21 cellular contexts compared by ENCODE assay signal in the genomic region with DNA sequence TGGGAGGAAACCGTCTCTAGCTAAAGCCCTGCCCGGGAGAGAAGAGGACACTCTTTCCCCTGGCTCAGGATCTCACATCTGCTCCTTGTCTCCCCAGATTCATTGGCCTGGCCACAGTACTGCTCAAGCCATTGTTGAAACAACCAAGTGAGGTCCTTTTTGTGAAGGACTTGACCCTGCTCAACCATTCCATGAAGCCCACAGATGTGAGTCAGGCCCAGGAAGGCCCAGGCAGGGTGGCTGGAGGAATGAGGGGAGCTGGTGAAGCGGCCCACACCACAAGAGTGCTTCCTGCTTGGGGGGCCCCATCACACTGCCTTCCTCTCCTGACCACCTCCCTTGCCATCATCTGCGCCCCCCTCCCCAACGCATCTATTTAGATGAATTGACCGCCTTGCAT. TPM values are rescaled to one million over a fixed set of nuclear protein-coding genes. Genes with fewer than 3 reads are reported as not detected.
A peak's percentile ranks its signal among the peaks of the same experiment; 100 is the strongest.
DNase-seq lines count a peak whose midpoint lies in the region; ATAC-seq and TF ChIP-seq lines count a peak whose summit lies in the region.
"Had no signal": no experiment of that assay in that cellular context is flagged by ENCODE, and none has a peak within 500 bp of the region (broad histone marks: within the 10 kb centered on the region; RNA-seq: fewer than 3 reads in every experiment).

No MANE protein-coding gene starts in this region.

- no peak overlapping the region for H3K27ac ChIP-seq in neuronal stem cell (replicated peaks; ENCODE audit: low read length)

- H3K4me3 ChIP-seq in AG10803 (ENCODE audit: low read length) (no peak overlapping the region), neuronal stem cell (ENCODE audit: low read length in 2 of 2) (no peak overlapping the region)

- no peak overlapping the region for H3K9ac ChIP-seq in neuronal stem cell (ENCODE audit: low read depth, low read length, poor library complexity)

- H2AK5ac ChIP-seq in neuronal stem cell (ENCODE audit: low read depth, low read length) = no peak overlapping the region

- peak overlapping the region; percentile 8 for H3K18ac ChIP-seq in neuronal stem cell (ENCODE audit: low read length)

- no peaks in the 10 kb centered on the region for H3K9me3 ChIP-seq in neuronal stem cell (replicated peaks in 1 of 2; ENCODE audit: control insufficient read depth in 2 of 2, insufficient read depth in 1 of 2, low read depth in 1 of 2, low read length in 2 of 2)
- H3K9me3 ChIP-seq: BE2C had no signal

- no peak overlapping the region for H4K8ac ChIP-seq in neuronal stem cell (ENCODE audit: low read depth, low read length)

- H2BK5ac ChIP-seq in neuronal stem cell (ENCODE audit: low read length) = no peak overlapping the region

- no peak overlapping the region for H2BK12ac ChIP-seq in neuronal stem cell (ENCODE audit: low read length)

- H3K4me1 ChIP-seq in neuronal stem cell (ENCODE audit: control insufficient read depth in 2 of 2, insufficient read depth in 1 of 2, low read depth in 1 of 2, low read length in 2 of 2) = peaks cover 2 to 4% of the 10 kb centered on the region in 2 donors
- H3K4me1 ChIP-seq: BE2C had no signal

- no peak overlapping the region for H2BK15ac ChIP-seq in neuronal stem cell (ENCODE audit: low read length)

- H3K79me1 ChIP-seq in neuronal stem cell (ENCODE audit: low read depth, low read length) = peaks cover 5% of the 10 kb centered on the region

- DNase-seq in AG10803 (ENCODE audit: low read depth) (peak; percentile 17), EL (peak; percentile 19), iris pigment epithelial cell (ENCODE audit: low read depth) (peak; percentile 15), neuronal stem cell (ENCODE audit: low spot score) (no peak)
- no peak for DNase-seq in activated CD4-positive, alpha-beta T cell treated with anti-CD3 and anti-CD28 coated beads, Interleukin-2, amount 50 U/mL, for 4 hours
- no peak for DNase-seq in activated CD8-positive, alpha-beta memory T cell treated with anti-CD3 and anti-CD28 coated beads, Interleukin-2, amount 50 U/mL, for 4 hours
- no peak for DNase-seq in activated CD4-positive, alpha-beta T cell treated with anti-CD3 and anti-CD28 coated beads, Interleukin-2, amount 50 U/mL, for 48 hours
- DNase-seq: BE2C; C1 segment of cervical spinal cord; CD4-positive, CD25-positive, alpha-beta regulatory T cell; CD8-positive, alpha-beta memory T cell; COR-L47; DMS 273 treated with DMSO at 0.1 percent for 48 hours; DMS53; DND-41; GDM1; GOT3; H7; HFFc6 had no signal

- H3K4ac ChIP-seq in neuronal stem cell (ENCODE audit: low read length) = no peak overlapping the region

- ATAC-seq in HG03571 (IDR thresholded peaks at IDR 0.05; ENCODE audit: unreplicated experiment) = no peak
- ATAC-seq: HCT116 had no signal

- H3K4me2 ChIP-seq in neuronal stem cell (ENCODE audit: insufficient read depth, low read length, poor library complexity, severe bottlenecking) = no peak overlapping the region

- no peak overlapping the region for H3K23ac ChIP-seq in neuronal stem cell (ENCODE audit: low read depth, low read length, poor library complexity)

- H2AFZ ChIP-seq in neuronal stem cell (ENCODE audit: low read length) = no peak overlapping the region

- H3K14ac ChIP-seq in neuronal stem cell (ENCODE audit: low read length) = no peak overlapping the region

- no peaks in the 10 kb centered on the region for H3K27me3 ChIP-seq in neuronal stem cell (ENCODE audit: control insufficient read depth in 3 of 3, insufficient read depth in 3 of 3, low read depth in 1 of 3, low read length in 3 of 3)
- H3K27me3 ChIP-seq: BE2C had no signal

- no peak overlapping the region for H2BK120ac ChIP-seq in neuronal stem cell (ENCODE audit: low read depth, low read length)

- H3K36me3 ChIP-seq in neuronal stem cell (replicated peaks in 1 of 2; ENCODE audit: control insufficient read depth in 2 of 2, insufficient read depth in 2 of 2, low read length in 2 of 2) = no peaks in the 10 kb centered on the region
- H3K36me3 ChIP-seq: BE2C had no signal

- no peak for TF ChIP-seq CTCF in AG10803 (conservative IDR thresholded peaks at IDR 0.05; ENCODE audit: low read length)

- WGBS in neuronal stem cell (ENCODE audit: extremely low coverage in 2 of 2, insufficient read length in 2 of 2, insufficient replicate concordance in 1 of 2), 2 donors = no CpG with 5 or more reads among the region's 6 CpGs

- no peak overlapping the region for H4K91ac ChIP-seq in neuronal stem cell (ENCODE audit: low read depth, low read length, poor library complexity)

RNA-seq across cellular contexts. Expression of gene FER1L5, which starts 5.1 kb away (rescaled TPM):
- polyA plus RNA-seq in neuronal stem cell (2013, experiment 1 of 2) = 0.47 TPM
- polyA plus RNA-seq in neuronal stem cell (2013, experiment 2 of 2) = 0.47 TPM
- polyA plus RNA-seq: CD8-positive, alpha-beta memory T cell had no signal

RNA-seq across cellular contexts. Expression of gene KANSL3, which starts 9.6 kb away (rescaled TPM):
- 23.8 TPM for polyA plus RNA-seq in neuronal stem cell (2013, experiment 1 of 2)
- polyA plus RNA-seq in neuronal stem cell (2013, experiment 2 of 2) = 23.9 TPM

Comparison
In these comparisons a context has a peak if more than half of its experiments do, and no peak if none do; other contexts are left out.
1. DNase-seq: peak in AG10803 (single experiment), EL (single experiment) and iris pigment epithelial cell (single experiment); none in neuronal stem cell (single experiment), activated CD4-positive, alpha-beta T cell treated with anti-CD3 and anti-CD28 coated beads, Interleukin-2, amount 50 U/mL, for 4 hours (0 of 2), activated CD8-positive, alpha-beta memory T cell treated with anti-CD3 and anti-CD28 coated beads, Interleukin-2, amount 50 U/mL, for 4 hours (single experiment) and activated CD4-positive, alpha-beta T cell treated with anti-CD3 and anti-CD28 coated beads, Interleukin-2, amount 50 U/mL, for 48 hours (0 of 2).